In genomic region chr12:40569626-40570179, GRCh38 we compare ENCODE assay signal across 27 cellular contexts.
A peak's percentile ranks its signal among the peaks of the same experiment; 100 is the strongest.
DNase-seq lines count a peak whose midpoint lies in the region; ATAC-seq, FAIRE-seq and TF ChIP-seq lines count a peak whose summit lies in the region.
"Had no signal": no experiment of that assay in that cellular context is flagged by ENCODE, and none has a peak within 500 bp of the region (broad histone marks: within the 10 kb centered on the region; RNA-seq: fewer than 3 reads in every experiment).

No MANE protein-coding gene starts in this region.

- H3K23ac ChIP-seq in neuronal stem cell (ENCODE audit: low read depth, low read length, poor library complexity) = no peak overlapping the region

- no TSS peak for BruUV-seq in GM12878 (replicated peaks; lab: Mats Ljungman, UMichigan)

- TF ChIP-seq RAD21 in A549 (conservative IDR thresholded peaks at IDR 0.05 in 1 of 2, IDR thresholded peaks at IDR 0.05 in 1 of 2) = no peak
- no peak for TF ChIP-seq RAD21 in GM12878 (IDR thresholded peaks at IDR 0.05; ENCODE audit: insufficient read depth, low read depth, low read length)

- no peaks in the 10 kb centered on the region for H3K36me3 Mint-ChIP-seq in glutamatergic neuron (ENCODE audit: unreplicated experiment)
- H3K36me3 Mint-ChIP-seq: brain had no signal

- H2BK5ac ChIP-seq in neuronal stem cell (ENCODE audit: low read length) = no peak overlapping the region

- peaks cover 50% of the 10 kb centered on the region for H3K4me1 Mint-ChIP-seq in glutamatergic neuron (ENCODE audit: low read depth, unreplicated experiment)
- H3K4me1 Mint-ChIP-seq: activated CD4-positive, alpha-beta T cell treated with anti-CD3 and anti-CD28 coated beads for 36 hours; brain had no signal

- peaks cover 4% of the 10 kb centered on the region for H3K27me3 Mint-ChIP-seq in glutamatergic neuron (ENCODE audit: unreplicated experiment)
- H3K27me3 Mint-ChIP-seq: activated CD4-positive, alpha-beta T cell treated with anti-CD3 and anti-CD28 coated beads for 36 hours; brain had no signal

- H2AFZ ChIP-seq in GM12878 (ENCODE audit: control insufficient read depth, low read depth, low read length) = no peak overlapping the region
- H2AFZ ChIP-seq in neuronal stem cell (ENCODE audit: low read length) = no peak overlapping the region

- no peak overlapping the region for H3K18ac ChIP-seq in neuronal stem cell (ENCODE audit: low read length)

- H3K9me3 ChIP-seq in A549 (no peaks in the 10 kb centered on the region), GM12878 (replicated peaks; ENCODE audit: control insufficient read depth, insufficient read depth, low read length) (no peaks in the 10 kb centered on the region), stomach (no peaks in the 10 kb centered on the region), neuronal stem cell (replicated peaks in 1 of 2; ENCODE audit: control insufficient read depth in 2 of 2, insufficient read depth in 1 of 2, low read depth in 1 of 2, low read length in 2 of 2) (no peaks in the 10 kb centered on the region)
- H3K9me3 ChIP-seq: esophagus muscularis mucosa, heart left ventricle, neutrophil, prostate gland had no signal

- H3K4me2 ChIP-seq in A549 = peak overlapping the region; percentile 19; the same call in 2 of the 3 replicates
- H3K4me2 ChIP-seq in GM12878 (ENCODE audit: control insufficient read depth, insufficient read depth) = no peak overlapping the region
- no peak overlapping the region for H3K4me2 ChIP-seq in neuronal stem cell (ENCODE audit: insufficient read depth, low read length, poor library complexity, severe bottlenecking)
- H3K4me2 ChIP-seq: BLaER1 treated with 17β-estradiol and CSF1 and Interleukin-3, amounts not matched to agents 10 nM and 100 nM had no signal

- RAD21 ChIA-PET in GM12878 (lab: Charles Lee; ENCODE audit: unreplicated experiment) = interaction anchor here (1.5 kb wide), 1 partner anchor 9 kb away, joined by 6 read pairs; no protein-coding TSS in a partner anchor

- POLR2A ChIA-PET in A549 (lab: Yijun Ruan, JAX) (no interaction called here), GM12878 (lab: Charles Lee) (no interaction called here)

- H3K27ac ChIP-seq in A549 (peak overlapping the region; percentile 24 to 65; a peak in 4 of 6 replicates), GM12878 (ENCODE audit: control insufficient read depth, insufficient read depth) (no peak overlapping the region), stomach (no peak overlapping the region), neuronal stem cell (replicated peaks; ENCODE audit: low read length) (no peak overlapping the region)
- H3K27ac ChIP-seq: BLaER1 treated with 17β-estradiol and CSF1 and Interleukin-3, amounts not matched to agents 10 nM and 100 nM; coronary artery; esophagus muscularis mucosa; heart left ventricle; neutrophil; prostate gland; SK-N-MC had no signal

- no peak overlapping the region for H3K9ac ChIP-seq in GM12878 (ENCODE audit: control insufficient read depth, insufficient read depth, low read length)
- H3K9ac ChIP-seq in neuronal stem cell (ENCODE audit: low read depth, low read length, poor library complexity) = no peak overlapping the region
- H3K9ac ChIP-seq: BLaER1 treated with 17β-estradiol and CSF1 and Interleukin-3, amounts not matched to agents 10 nM and 100 nM had no signal

- no peak overlapping the region for H4K8ac ChIP-seq in neuronal stem cell (ENCODE audit: low read depth, low read length)

- intact Hi-C loops in GM12878 (cut with micrococcal nuclease; ENCODE audit: unreplicated experiment) (no loop called here), stomach (cut with DNase I; ENCODE audit: low total_unique reads) (no loop called here)

- H3K27ac Mint-ChIP-seq in glutamatergic neuron (ENCODE audit: unreplicated experiment) = no peak overlapping the region
- H3K27ac Mint-ChIP-seq: activated CD4-positive, alpha-beta T cell treated with anti-CD3 and anti-CD28 coated beads for 36 hours; brain had no signal

- H3K4me3 Mint-ChIP-seq in glutamatergic neuron (ENCODE audit: unreplicated experiment) = no peak overlapping the region
- H3K4me3 Mint-ChIP-seq: activated CD4-positive, alpha-beta T cell treated with anti-CD3 and anti-CD28 coated beads for 36 hours; brain had no signal

- H3K79me2 ChIP-seq in GM12878 (ENCODE audit: control insufficient read depth, insufficient read depth, low read length) = no peaks in the 10 kb centered on the region

- H3K36me3 ChIP-seq in GM12878 (ENCODE audit: control insufficient read depth in 2 of 2, insufficient read depth in 2 of 2, low read length in 1 of 2) (no peaks in the 10 kb centered on the region), stomach (no peaks in the 10 kb centered on the region), neuronal stem cell (replicated peaks in 1 of 2; ENCODE audit: control insufficient read depth in 2 of 2, insufficient read depth in 2 of 2, low read length in 2 of 2) (no peaks in the 10 kb centered on the region)
- H3K36me3 ChIP-seq: BLaER1 treated with 17β-estradiol and CSF1 and Interleukin-3, amounts not matched to agents 10 nM and 100 nM; esophagus muscularis mucosa; heart left ventricle; neutrophil; prostate gland had no signal

- TF ChIP-seq CTCF in A549 (IDR thresholded peaks at IDR 0.05) (no peak), GM12878 (IDR thresholded peaks at IDR 0.05 in 2 of 3, conservative IDR thresholded peaks at IDR 0.05 in 1 of 3; ENCODE audit: control insufficient read depth in 2 of 3, extremely low read depth in 1 of 3, insufficient read depth in 1 of 3, low read depth in 3 of 3, low read length in 3 of 3) (no peak), fibroblast of the aortic adventitia (IDR thresholded peaks at IDR 0.05; ENCODE audit: insufficient read depth, low read length) (no peak), glutamatergic neuron (IDR thresholded peaks at IDR 0.05; ENCODE audit: partially characterized antibody, unreplicated experiment) (no peak), stomach (IDR thresholded peaks at IDR 0.05) (no peak)

- peaks cover 6% of the 10 kb centered on the region for H3K9me3 Mint-ChIP-seq in glutamatergic neuron (ENCODE audit: unreplicated experiment)
- H3K9me3 Mint-ChIP-seq: brain had no signal

- TF ChIP-seq POLR2A in A549 (IDR thresholded peaks at IDR 0.05; ENCODE audit: low read length) (no peak), GM12878 (IDR thresholded peaks at IDR 0.05; ENCODE audit: low read depth, low read length) (no peak), stomach (IDR thresholded peaks at IDR 0.05) (no peak)

- no peak overlapping the region for H3K14ac ChIP-seq in neuronal stem cell (ENCODE audit: low read length)

- TF ChIP-seq EP300 in A549 (IDR thresholded peaks at IDR 0.05) (no peak), GM12878 (IDR thresholded peaks at IDR 0.05; ENCODE audit: borderline replicate concordance in 1 of 2, control insufficient read depth in 1 of 2, low read depth in 2 of 2, low read length in 2 of 2) (no peak), stomach (IDR thresholded peaks at IDR 0.05) (no peak)

- H2BK12ac ChIP-seq in neuronal stem cell (ENCODE audit: low read length) = no peak overlapping the region

- H2BK120ac ChIP-seq in neuronal stem cell (ENCODE audit: low read depth, low read length) = no peak overlapping the region

- H3K79me1 ChIP-seq in neuronal stem cell (ENCODE audit: low read depth, low read length) = no peaks in the 10 kb centered on the region

- CTCF ChIA-PET in A549 (lab: Yijun Ruan, JAX) (interaction anchor here (1.5 kb wide), 1 partner anchor 31 kb away, joined by 4 read pairs; no protein-coding TSS in a partner anchor), GM12878 (lab: Yijun Ruan, JAX) (interaction anchor here (0.9 kb wide), 1 partner anchor 10 kb away, joined by 4 read pairs; no protein-coding TSS in a partner anchor)

- DNase-seq in A549 (ENCODE audit: low read depth in 1 of 2, low spot score in 1 of 2) (peak in 1 of 2 experiments; percentile 13), HCEC 1CT (peak; percentile 68), GM12878 (ENCODE audit: low read depth, low spot score) (no peak), fibroblast of the aortic adventitia (ENCODE audit: low read depth) (peak; percentile 75), glutamatergic neuron (no peak), stomach (no peak), neuronal stem cell (ENCODE audit: low spot score) (no peak)
- DNase-seq: activated CD4-positive, alpha-beta T cell treated with anti-CD3 and anti-CD28 coated beads for 36 hours; activated gamma-delta T cell treated with Interleukin-2 at 50 U/mL for 16 hours; COR-L47; heart left ventricle; Kasumi-1; left cardiac atrium; NCI-H1694; NCI-H2171; NCI-H526; RPMI8226; substantia nigra; T-helper 2 cell had no signal

- SMC1A ChIA-PET in GM12878 (lab: Charles Lee; ENCODE audit: uncharacterized antibody, unreplicated experiment) = interaction anchor here (1.5 to 4.0 kb wide), 3 partner anchors 10 to 66 kb away, joined by 4 to 27 read pairs (median 9); no protein-coding TSS in a partner anchor

- H3K4me1 ChIP-seq in A549 = peaks cover 23% of the 10 kb centered on the region
- no peaks in the 10 kb centered on the region for H3K4me1 ChIP-seq in GM12878 (ENCODE audit: control insufficient read depth, insufficient read depth, low read length)
- no peaks in the 10 kb centered on the region for H3K4me1 ChIP-seq in stomach
- no peaks in the 10 kb centered on the region for H3K4me1 ChIP-seq in neuronal stem cell (ENCODE audit: control insufficient read depth in 2 of 2, insufficient read depth in 1 of 2, low read depth in 1 of 2, low read length in 2 of 2)
- H3K4me1 ChIP-seq: heart left ventricle, prostate gland had no signal

- no peak overlapping the region for H2AK5ac ChIP-seq in neuronal stem cell (ENCODE audit: low read depth, low read length)

- in situ Hi-C loops in GM12878 (cut with MboI) = no loop called here

- H4K91ac ChIP-seq in neuronal stem cell (ENCODE audit: low read depth, low read length, poor library complexity) = no peak overlapping the region

- H3K27me3 ChIP-seq in GM12878 (replicated peaks in 1 of 2; ENCODE audit: control insufficient read depth in 2 of 2, insufficient read depth in 2 of 2, low read length in 1 of 2) = no peaks in the 10 kb centered on the region
- H3K27me3 ChIP-seq in stomach = no peaks in the 10 kb centered on the region
- H3K27me3 ChIP-seq in neuronal stem cell (ENCODE audit: control insufficient read depth in 3 of 3, insufficient read depth in 3 of 3, low read depth in 1 of 3, low read length in 3 of 3) = no peaks in the 10 kb centered on the region
- H3K27me3 ChIP-seq: BLaER1 treated with 17β-estradiol and CSF1 and Interleukin-3, amounts not matched to agents 10 nM and 100 nM; esophagus muscularis mucosa; heart left ventricle; neutrophil had no signal

- H4K20me1 ChIP-seq in GM12878 (ENCODE audit: control insufficient read depth, insufficient read depth) = no peaks in the 10 kb centered on the region
- H4K20me1 ChIP-seq: BLaER1 treated with 17β-estradiol and CSF1 and Interleukin-3, amounts not matched to agents 10 nM and 100 nM had no signal

- H3K4me3 ChIP-seq in A549 (no peak overlapping the region), GM12878 (no peak overlapping the region), fibroblast of the aortic adventitia (ENCODE audit: low read depth, low read length) (no peak overlapping the region), stomach (no peak overlapping the region), neuronal stem cell (ENCODE audit: low read length in 2 of 2) (no peak overlapping the region)
- H3K4me3 ChIP-seq: BLaER1 treated with 17β-estradiol and CSF1 and Interleukin-3, amounts not matched to agents 10 nM and 100 nM; coronary artery; esophagus muscularis mucosa; heart left ventricle; prostate gland; SK-N-MC had no signal

- FAIRE-seq in A549 (lab: Jason Lieb, UNC) (peak; percentile 7), GM12878 (lab: Jason Lieb, UNC) (no peak)

- H2BK15ac ChIP-seq in neuronal stem cell (ENCODE audit: low read length) = no peak overlapping the region

- ATAC-seq in A549 (no peak), GM12878 (peak; percentile 42; the same call in 2 of the 3 replicates), GM18873 (IDR thresholded peaks at IDR 0.05; ENCODE audit: low FRiP score, unreplicated experiment) (no peak)
- ATAC-seq: activated CD4-positive, alpha-beta T cell treated with anti-CD3 and anti-CD28 coated beads for 36 hours; heart left ventricle; left cardiac atrium had no signal

- WGBS in A549 (ENCODE audit: missing lambda C conversion rate) = 17% methylated on average over 1 of the region's 1 CpG
- 44% methylated on average over 1 of the region's 1 CpG for WGBS in GM12878 (ENCODE audit: insufficient coverage, insufficient replicate concordance, low lambda C conversion rate, missing lambda C conversion rate)
- WGBS in stomach, 5 donors = 46 to 63% (median 62%) methylated on average over 1 of the region's 1 CpG
- WGBS in neuronal stem cell (ENCODE audit: extremely low coverage in 2 of 2, insufficient read length in 2 of 2, insufficient replicate concordance in 1 of 2), 2 donors = no CpG with 5 or more reads among the region's 1 CpG

- H3K4ac ChIP-seq in neuronal stem cell (ENCODE audit: low read length) = no peak overlapping the region

Comparison
In these comparisons a context has a peak if more than half of its experiments do, and no peak if none do; other contexts are left out.
1. DNase-seq: peak in HCEC 1CT (single experiment) and fibroblast of the aortic adventitia (single experiment); none in GM12878 (single experiment), glutamatergic neuron (single experiment), stomach (single experiment) and neuronal stem cell (single experiment).
2. H3K27ac ChIP-seq: peak in A549 (2 of 2); none in GM12878 (single experiment), stomach (0 of 5) and neuronal stem cell (single experiment).
3. Of the 24 proteins assayed by ChIP-seq in both GM12878 and A549: peak only in GM12878: none; only in A549: none; in both: JUNB; in neither: 23.